11 cellular contexts compared by ENCODE assay signal in the genomic region with DNA sequence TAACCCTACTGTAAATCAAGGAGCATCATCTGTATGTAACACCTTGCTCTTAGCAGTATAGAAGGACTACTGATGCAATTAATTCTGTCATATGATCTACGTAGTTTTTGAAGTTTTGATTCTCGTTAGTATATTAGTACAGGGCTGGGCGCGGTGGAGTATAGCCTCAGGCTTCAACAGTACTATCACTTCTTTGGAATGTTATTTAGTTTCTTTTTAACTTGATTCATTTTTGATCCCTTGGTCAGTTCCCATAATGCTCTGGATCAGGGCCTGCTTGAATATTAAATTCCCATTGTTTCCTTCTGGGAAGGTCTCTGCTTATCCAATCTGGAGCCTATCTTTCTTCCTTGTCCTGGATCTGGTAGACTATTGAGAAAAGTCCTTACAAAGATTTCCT. TPM values are rescaled to one million over a fixed set of nuclear protein-coding genes. Genes with fewer than 3 reads are reported as not detected.
DNase-seq lines count a peak whose midpoint lies in the region; ATAC-seq and TF ChIP-seq lines count a peak whose summit lies in the region.
"Had no signal": no experiment of that assay in that cellular context is flagged by ENCODE, and none has a peak within 500 bp of the region (broad histone marks: within the 10 kb centered on the region; RNA-seq: fewer than 3 reads in every experiment).

No MANE protein-coding gene starts in this region.

- no peak for TF ChIP-seq POLR2A in heart left ventricle (IDR thresholded peaks at IDR 0.05)
- no peak for TF ChIP-seq POLR2A in uterus (IDR thresholded peaks at IDR 0.05)

- peak overlapping the region; percentile 67 for H3K9ac ChIP-seq in adipocyte (ENCODE audit: low read length)

- H3K4me3 ChIP-seq in heart right ventricle (no peak overlapping the region), heart left ventricle (no peak overlapping the region), adipocyte (ENCODE audit: low read length) (peak overlapping the region; percentile 64), uterus (no peak overlapping the region)
- H3K4me3 ChIP-seq: HAP-1, thyroid gland had no signal

- no peak for TF ChIP-seq CTCF in heart right ventricle (IDR thresholded peaks at IDR 0.05)
- TF ChIP-seq CTCF in heart left ventricle (IDR thresholded peaks at IDR 0.05), result no peak
- TF ChIP-seq CTCF in uterus (IDR thresholded peaks at IDR 0.05), result no peak

- ATAC-seq in heart right ventricle, result no peak
- no peak for ATAC-seq in heart left ventricle
- no peak for ATAC-seq in GM21390 (IDR thresholded peaks at IDR 0.05; ENCODE audit: unreplicated experiment)

- DNase-seq in heart right ventricle (no peak), heart left ventricle (no peak), adipocyte (ENCODE audit: low read depth) (peak; percentile 87), kidney glomerular epithelial cell (lab: John Stamatoyannopoulos, UW) (peak; percentile 70), uterus (no peak), DMS153 treated with DMSO at 0.1 percent for 48 hours (lab: John Stamatoyannopoulos, UW; ENCODE audit: unreplicated experiment) (no peak), caudate nucleus (lab: John Stamatoyannopoulos, UW) (no peak)
- DNase-seq: NCI-H82 had no signal

- peaks cover 5 to 68% (median 14%) of the 10 kb centered on the region in 9 donors for H3K4me1 ChIP-seq in heart right ventricle
- H3K4me1 ChIP-seq in heart left ventricle, result peaks cover 0 to 62% (median 6%) of the 10 kb centered on the region in 12 donors
- H3K4me1 ChIP-seq in adipocyte (ENCODE audit: control insufficient read depth, insufficient read depth, low read length), result peaks cover 36% of the 10 kb centered on the region
- no peaks in the 10 kb centered on the region for H3K4me1 ChIP-seq in uterus
- H3K4me1 ChIP-seq: HAP-1 had no signal

- H3K9me3 ChIP-seq in heart right ventricle (no peaks in the 10 kb centered on the region), heart left ventricle (no peaks in the 10 kb centered on the region), adipocyte (ENCODE audit: control insufficient read depth, low read length) (no peaks in the 10 kb centered on the region), uterus (no peaks in the 10 kb centered on the region)
- H3K9me3 ChIP-seq: HAP-1, thyroid gland had no signal

- H3K36me3 ChIP-seq in heart right ventricle (no peaks in the 10 kb centered on the region), heart left ventricle (no peaks in the 10 kb centered on the region), adipocyte (ENCODE audit: control insufficient read depth, insufficient read depth, low read length, severe bottlenecking) (no peaks in the 10 kb centered on the region), uterus (no peaks in the 10 kb centered on the region)
- H3K36me3 ChIP-seq: HAP-1, thyroid gland had no signal

- no peaks in the 10 kb centered on the region for H3K27me3 ChIP-seq in heart right ventricle
- no peaks in the 10 kb centered on the region for H3K27me3 ChIP-seq in heart left ventricle
- no peaks in the 10 kb centered on the region for H3K27me3 ChIP-seq in adipocyte (replicated peaks; ENCODE audit: control insufficient read depth, insufficient read depth, low read length)
- no peaks in the 10 kb centered on the region for H3K27me3 ChIP-seq in uterus
- H3K27me3 ChIP-seq: thyroid gland had no signal

- peak overlapping the region in 7 of 10 donors; percentile 37 to 85 (median 57) for H3K27ac ChIP-seq in heart right ventricle
- peak overlapping the region in 6 of 12 donors; percentile 2 to 88 (median 32) for H3K27ac ChIP-seq in heart left ventricle
- H3K27ac ChIP-seq in uterus, result peak overlapping the region; percentile 71 to 73
- H3K27ac ChIP-seq in caudate nucleus (ENCODE audit: low read depth, low read length), result no peak overlapping the region

- intact Hi-C loops in heart right ventricle (cut with DNase I), result no loop called here
- intact Hi-C loops in heart left ventricle (cut with DNase I), result loop anchor here in 1 of 10 donors (2.0 kb wide), 1 partner anchor 206 kb away; no protein-coding TSS in a partner anchor
- intact Hi-C loops in uterus (cut with DNase I; ENCODE audit: low total_unique reads), result loop anchor here (10.0 kb wide), 1 partner anchor 200 kb away; a partner anchor contains a TSS

- WGBS in heart right ventricle, 2 donors, result 84% methylated on average over 4 of the region's 4 CpGs
- WGBS in heart left ventricle, 4 donors, result 84 to 96% (median 89%) methylated on average over 4 of the region's 4 CpGs

RNA-seq across cellular contexts. Expression of a gene that starts 23.9 kb away (rescaled TPM):
- total RNA-seq in heart right ventricle (10 to 100 TPM in 3 of 10 donors, 1 to 10 TPM in 7; 6.5 to 11.1 (median 8.9) TPM), heart left ventricle (10 to 100 TPM in 3 of 9 donors, 1 to 10 TPM in 6; 6.6 to 12.0 (median 9.8) TPM), uterus (10 to 100 TPM in 2 of 4 donors, 1 to 10 TPM in 2; 4.1 to 20.5 (median 12.3) TPM)
- polyA plus RNA-seq in heart right ventricle (1 to 10 TPM; 2.0 to 3.4 TPM), heart left ventricle (1 to 10 TPM; 2.2 to 7.4 TPM)

Comparison
In these comparisons a context has a peak if more than half of its experiments do, and no peak if none do; other contexts are left out.
1. DNase-seq: peak in adipocyte (single experiment) and kidney glomerular epithelial cell (single experiment); none in heart right ventricle (0 of 2), heart left ventricle (0 of 5), uterus (0 of 2), DMS153 treated with DMSO at 0.1 percent for 48 hours (single experiment) and caudate nucleus (0 of 61).